Comparison of ENCODE assay signal across 1 cellular context in the genomic region with DNA sequence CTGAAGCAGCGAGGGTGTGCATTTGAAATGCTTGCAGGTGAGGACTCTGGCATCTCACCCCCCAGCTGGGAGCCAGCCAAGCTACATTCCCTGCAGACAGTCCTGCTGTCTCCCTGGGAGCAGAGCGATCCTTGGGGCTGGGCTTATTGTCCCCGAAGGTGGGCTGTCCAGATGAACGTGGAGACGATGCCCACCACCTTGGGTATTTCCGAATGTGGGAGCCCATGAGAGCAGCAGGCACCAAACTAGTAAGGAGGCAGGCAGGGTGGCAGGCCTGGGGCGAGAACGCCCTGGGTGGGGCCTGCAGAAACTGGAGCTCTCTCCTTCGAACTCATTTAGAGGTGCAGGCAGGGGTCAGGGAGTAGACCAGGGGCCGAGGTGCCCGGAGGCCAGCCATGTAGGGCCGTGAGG.
TF ChIP-seq lines count a peak whose summit lies in the region.

No MANE protein-coding gene starts in this region.

TF ChIP-seq in H1, 55 proteins besides CTCF, POLR2A, EP300 and RAD21:
- TF ChIP-seq CHD1 (IDR thresholded peaks at IDR 0.05; ENCODE audit: low read depth, low read length) (no peak), CEBPB (IDR thresholded peaks at IDR 0.05; ENCODE audit: low read depth, low read length) (no peak), KDM1A (IDR thresholded peaks at IDR 0.05; ENCODE audit: borderline replicate concordance, low read length) (no peak), CREB1 (IDR thresholded peaks at IDR 0.05) (no peak), ZNF274 (IDR thresholded peaks at IDR 0.05; ENCODE audit: borderline replicate concordance, extremely low read depth, low read length) (no peak), RNF2 (IDR thresholded peaks at IDR 0.05; ENCODE audit: borderline replicate concordance, low read depth, low read length, missing control alignments, poor library complexity, severe bottlenecking) (no peak)
